11 cellular contexts compared by ENCODE assay signal in the genomic region with DNA sequence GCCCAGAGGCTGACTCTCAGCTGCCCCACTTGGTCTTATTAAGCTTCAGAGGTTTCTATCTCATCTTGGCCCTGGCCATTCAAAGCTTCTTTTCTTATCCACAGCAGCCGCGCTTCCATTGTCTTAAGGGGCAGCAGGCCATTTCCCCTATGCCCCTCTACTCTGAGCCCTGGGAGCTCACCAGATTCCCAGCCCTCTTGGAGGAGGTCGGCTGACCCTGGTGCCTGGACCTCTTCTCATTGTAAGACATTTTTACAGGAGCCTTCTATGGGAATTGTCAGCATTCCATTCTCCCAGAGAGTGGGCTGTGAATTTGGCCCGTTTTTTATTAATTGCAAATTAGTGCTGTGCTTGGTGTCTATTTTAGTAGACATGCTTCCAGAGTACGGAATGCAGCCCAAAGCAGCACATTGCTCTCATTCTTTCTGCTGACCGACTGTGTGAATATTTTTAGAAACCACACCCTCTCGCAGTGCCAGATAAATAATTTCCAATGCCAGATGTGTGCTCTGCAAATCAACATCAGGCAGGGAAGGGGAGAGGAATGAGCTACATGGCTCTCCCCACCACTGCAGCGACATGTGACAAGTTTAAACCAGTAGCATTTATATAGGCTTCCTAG. TPM values are rescaled to one million over a fixed set of nuclear protein-coding genes. Genes with fewer than 3 reads are reported as not detected.
DNase-seq lines count a peak whose midpoint lies in the region; ATAC-seq and TF ChIP-seq lines count a peak whose summit lies in the region.
"Had no signal": no experiment of that assay in that cellular context is flagged by ENCODE, and none has a peak within 500 bp of the region (broad histone marks: within the 10 kb centered on the region; RNA-seq: fewer than 3 reads in every experiment).

No MANE protein-coding gene starts in this region.

- no peaks in the 10 kb centered on the region for H3K79me2 ChIP-seq in hepatocyte

- no peak overlapping the region for H2AFZ ChIP-seq in hepatocyte

- H3K36me3 Mint-ChIP-seq in brain, result peaks cover 45% of the 10 kb centered on the region
- no peaks in the 10 kb centered on the region for H3K36me3 Mint-ChIP-seq in CD4-positive, alpha-beta memory T cell

- H3K27me3 ChIP-seq in CD4-positive, alpha-beta memory T cell (ENCODE audit: insufficient read depth, low read length), result no peaks in the 10 kb centered on the region
- H3K27me3 ChIP-seq in hepatocyte, result no peaks in the 10 kb centered on the region

- TF ChIP-seq CTCF in brain (conservative IDR thresholded peaks at IDR 0.05) (no peak), hepatocyte (IDR thresholded peaks at IDR 0.05; ENCODE audit: poor library complexity) (no peak)

- no peaks in the 10 kb centered on the region for H3K36me3 ChIP-seq in CD4-positive, alpha-beta memory T cell (ENCODE audit: insufficient read depth, low read length)
- H3K36me3 ChIP-seq in hepatocyte (replicated peaks; ENCODE audit: insufficient read depth, low read depth), result no peaks in the 10 kb centered on the region

- peak overlapping the region in 3 of 5 experiments; percentile 5 to 58 (median 25) for H3K27ac Mint-ChIP-seq in brain
- no peak overlapping the region for H3K27ac Mint-ChIP-seq in CD4-positive, alpha-beta memory T cell
- H3K27ac Mint-ChIP-seq: dendritic cell treated with granulocyte-macrophage colony-stimulating factor and Interleukin-4, amounts not matched to agents 40 ng/mL and 50 ng/mL, for 4 days had no signal

- no peak overlapping the region for H3K4me2 ChIP-seq in hepatocyte

- 55% methylated on average over 8 of the region's 8 CpGs for whole genome bisulfite sequencing in hepatocyte (ENCODE audit: low lambda C conversion rate, missing lambda C conversion rate)

- DNase-seq in EH (ENCODE audit: low read depth) (peak; percentile 99), left ventricle myocardium superior (no peak), NCI-H146 treated with DMSO at 0.1 percent for 48 hours (lab: John Stamatoyannopoulos, UW; ENCODE audit: unreplicated experiment) (no peak), hepatocyte (ENCODE audit: low spot score) (no peak)
- DNase-seq in CD4-positive, alpha-beta memory T cell, result no peak
- DNase-seq: mammary epithelial cell; stimulated activated CD4-positive, alpha-beta T cell treated with anti-CD3 and anti-CD28 coated beads, Interleukin-15, amount 100 ng/mL, for 24 hours had no signal

- no peaks in the 10 kb centered on the region for H3K4me1 ChIP-seq in CD4-positive, alpha-beta memory T cell (ENCODE audit: insufficient read depth, low read length)
- peaks cover 27% of the 10 kb centered on the region for H3K4me1 ChIP-seq in hepatocyte (ENCODE audit: insufficient read depth)

- H3K4me3 ChIP-seq in skin epidermis (no peak overlapping the region), hepatocyte (no peak overlapping the region)
- no peak overlapping the region for H3K4me3 ChIP-seq in CD4-positive, alpha-beta memory T cell (ENCODE audit: low read length in 2 of 2)

- CTCF ChIA-PET in CD4-positive, alpha-beta memory T cell (lab: Charles Lee; ENCODE audit: partially characterized antibody), result no interaction called here

- ATAC-seq in left ventricle myocardium superior (peak; percentile 62), GM18517 (IDR thresholded peaks at IDR 0.05; ENCODE audit: unreplicated experiment) (no peak)

- peaks cover 81% of the 10 kb centered on the region for H3K4me1 Mint-ChIP-seq in brain
- H3K4me1 Mint-ChIP-seq in CD4-positive, alpha-beta memory T cell, result no peaks in the 10 kb centered on the region

- H3K9me2 ChIP-seq in hepatocyte (replicated peaks; ENCODE audit: insufficient read depth), result no peaks in the 10 kb centered on the region

- no peak overlapping the region for H3K4me3 Mint-ChIP-seq in brain
- H3K4me3 Mint-ChIP-seq in CD4-positive, alpha-beta memory T cell, result no peak overlapping the region
- H3K4me3 Mint-ChIP-seq: dendritic cell treated with granulocyte-macrophage colony-stimulating factor and Interleukin-4, amounts not matched to agents 40 ng/mL and 50 ng/mL, for 4 days had no signal

- POLR2A ChIA-PET in CD4-positive, alpha-beta memory T cell (lab: Charles Lee; ENCODE audit: partially characterized antibody), result no interaction called here

- H4K20me1 ChIP-seq in hepatocyte (ENCODE audit: insufficient read depth, poor library complexity, severe bottlenecking), result no peaks in the 10 kb centered on the region

- no peaks in the 10 kb centered on the region for H3K9me3 ChIP-seq in CD4-positive, alpha-beta memory T cell (ENCODE audit: control insufficient read depth in 1 of 2, low read length in 2 of 2)
- H3K9me3 ChIP-seq in hepatocyte (ENCODE audit: low read depth), result no peaks in the 10 kb centered on the region

- H3K27ac ChIP-seq in skin epidermis (peak overlapping the region in 12 of 21 experiments; percentile 7 to 83 (median 62)), hepatocyte (no peak overlapping the region)
- H3K27ac ChIP-seq in CD4-positive, alpha-beta memory T cell (ENCODE audit: low read depth, low read length), result no peak overlapping the region

- intact Hi-C loops in left ventricle myocardium superior (cut with micrococcal nuclease), result no loop called here
- intact Hi-C loops in CD4-positive, alpha-beta memory T cell (cut with micrococcal nuclease), result no loop called here

- no peaks in the 10 kb centered on the region for H3K9me3 Mint-ChIP-seq in brain
- H3K9me3 Mint-ChIP-seq in CD4-positive, alpha-beta memory T cell, result peaks cover 0 to 3% (median 0%) of the 10 kb centered on the region in 8 donors
- H3K9me3 Mint-ChIP-seq: dendritic cell treated with granulocyte-macrophage colony-stimulating factor and Interleukin-4, amounts not matched to agents 40 ng/mL and 50 ng/mL, for 4 days had no signal

- peaks cover 6% of the 10 kb centered on the region for H3K27me3 Mint-ChIP-seq in brain
- H3K27me3 Mint-ChIP-seq in CD4-positive, alpha-beta memory T cell, result peaks cover 14 to 21% of the 10 kb centered on the region in 2 donors

RNA-seq across cellular contexts. Expression of a gene that starts 58.5 kb away (rescaled TPM):
- 11.5 TPM for polyA plus RNA-seq in brain (ENCODE audit: insufficient read depth, low read depth, low replicate concordance)
- total RNA-seq in left ventricle myocardium superior, result 38.8 TPM
- total RNA-seq in CD4-positive, alpha-beta memory T cell, result not detected
- not detected for polyA plus RNA-seq in CD4-positive, alpha-beta memory T cell
- 5.3 and 13.0 TPM in 2 replicates for total RNA-seq in hepatocyte
- 2.5 and 3.5 TPM in 2 replicates for polyA plus RNA-seq in hepatocyte

Comparison
In these comparisons a context has a peak if more than half of its experiments do, and no peak if none do; other contexts are left out.
1. H3K27ac Mint-ChIP-seq: peak in brain (3 of 5); none in CD4-positive, alpha-beta memory T cell (0 of 7).
2. H3K27ac ChIP-seq: peak in skin epidermis (12 of 21); none in CD4-positive, alpha-beta memory T cell (single experiment) and hepatocyte (single experiment).